Comparison of ENCODE assay signal across 14 cellular contexts in the genomic region with DNA sequence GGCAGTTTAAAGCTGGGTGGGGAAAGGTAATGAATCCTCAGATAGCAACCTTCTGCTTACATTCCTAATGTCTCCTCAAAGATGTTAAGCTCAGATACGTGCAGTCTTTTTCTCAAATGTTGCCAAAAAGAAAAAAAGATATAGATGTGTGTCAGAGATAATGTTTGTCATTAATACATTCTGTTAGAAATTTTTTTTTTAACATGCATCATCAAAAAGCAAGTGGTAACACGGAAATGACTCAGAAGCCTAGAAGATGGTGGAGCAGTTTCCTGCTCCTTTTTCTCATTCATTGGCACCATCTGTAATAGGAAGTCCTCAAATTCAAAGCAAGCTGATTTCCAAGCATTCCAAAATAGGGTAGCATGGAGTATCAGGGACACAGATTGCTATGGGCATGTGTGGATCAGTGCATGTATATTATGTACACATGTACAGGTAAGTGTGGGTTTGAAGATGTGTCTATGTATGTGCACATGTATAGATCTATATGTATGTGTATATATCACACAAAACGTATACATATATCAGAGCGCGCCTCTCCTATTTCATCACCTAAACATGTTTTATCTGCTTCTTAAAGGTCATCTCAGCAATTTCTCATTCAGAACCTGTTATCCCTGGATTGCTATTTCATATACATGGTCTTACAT.
DNase-seq lines count a peak whose midpoint lies in the region; ATAC-seq and TF ChIP-seq lines count a peak whose summit lies in the region.
"Had no signal": no experiment of that assay in that cellular context is flagged by ENCODE, and none has a peak within 500 bp of the region (broad histone marks: within the 10 kb centered on the region; RNA-seq: fewer than 3 reads in every experiment).

No MANE protein-coding gene starts in this region.

- H3K36me3 Mint-ChIP-seq in stimulated activated naive CD8-positive, alpha-beta T cell treated with anti-CD3 and anti-CD28 coated beads, Interleukin-15, Interleukin-2, amounts not matched to agents 100 ng/mL and 50 ng/mL, for 24 hours (ENCODE audit: low read depth) = peaks cover 73% of the 10 kb centered on the region
- H3K36me3 Mint-ChIP-seq in activated naive CD4-positive, alpha-beta T cell treated with anti-CD3 and anti-CD28 coated beads, Interleukin-2, amount 50 U/mL, for 72 hours = peaks cover 17 to 50% of the 10 kb centered on the region in 2 donors
- peaks cover 29 to 64% (median 48%) of the 10 kb centered on the region in 3 donors for H3K36me3 Mint-ChIP-seq in immature natural killer cell

- no peak for TF ChIP-seq CTCF in stomach (IDR thresholded peaks at IDR 0.05)

- H3K9me3 Mint-ChIP-seq in stimulated activated naive CD8-positive, alpha-beta T cell treated with anti-CD3 and anti-CD28 coated beads, Interleukin-15, Interleukin-2, amounts not matched to agents 100 ng/mL and 50 ng/mL, for 24 hours = no peaks in the 10 kb centered on the region
- H3K9me3 Mint-ChIP-seq in activated naive CD4-positive, alpha-beta T cell treated with anti-CD3 and anti-CD28 coated beads, Interleukin-2, amount 50 U/mL, for 72 hours = no peaks in the 10 kb centered on the region
- no peaks in the 10 kb centered on the region for H3K9me3 Mint-ChIP-seq in immature natural killer cell
- H3K9me3 Mint-ChIP-seq: CD14-positive monocyte, IgD-negative memory B cell had no signal

- peaks cover 18 to 81% (median 68%) of the 10 kb centered on the region in 4 donors for H3K36me3 ChIP-seq in stomach

- no peaks in the 10 kb centered on the region for H3K9me3 ChIP-seq in stomach

- H3K27ac ChIP-seq in stomach = peak overlapping the region in 1 of 5 donors; percentile 55

- no peak overlapping the region for H3K4me3 ChIP-seq in stomach

- H3K27me3 Mint-ChIP-seq in stimulated activated naive CD8-positive, alpha-beta T cell treated with anti-CD3 and anti-CD28 coated beads, Interleukin-15, Interleukin-2, amounts not matched to agents 100 ng/mL and 50 ng/mL, for 24 hours = no peaks in the 10 kb centered on the region
- H3K27me3 Mint-ChIP-seq in immature natural killer cell (ENCODE audit: low read depth in 3 of 3) = no peaks in the 10 kb centered on the region
- H3K27me3 Mint-ChIP-seq: IgD-negative memory B cell had no signal

- H3K27me3 ChIP-seq in stomach = no peaks in the 10 kb centered on the region

- intact Hi-C loops in stomach (cut with DNase I; ENCODE audit: low total_unique reads) = no loop called here

- TF ChIP-seq POLR2A in stomach (IDR thresholded peaks at IDR 0.05) = no peak

- DNase-seq in stimulated activated naive CD8-positive, alpha-beta T cell treated with anti-CD3 and anti-CD28 coated beads, Interleukin-15, Interleukin-2, amounts not matched to agents 100 U/mL and 50 U/mL, for 24 hours = no peak
- no peak for DNase-seq in activated naive CD4-positive, alpha-beta T cell treated with anti-CD3 and anti-CD28 coated beads, Interleukin-2, amount 50 U/mL, for 72 hours (ENCODE audit: low spot score in 2 of 2)
- DNase-seq in immature natural killer cell (no peak), globus pallidus (ENCODE audit: low spot score) (no peak), COLO829 (ENCODE audit: low spot score) (no peak), stomach (no peak)
- DNase-seq: cerebellar nuclear complex; head of caudate nucleus; NCI-H2227 treated with DMSO at 0.1 percent for 48 hours; stimulated activated CD4-positive, alpha-beta T cell treated with anti-CD3 and anti-CD28 coated beads, Interleukin-12 subunit alpha, Interleukin-12 subunit beta, amount 100 ng/mL, for 4 hours had no signal

- no peak for ATAC-seq in stimulated activated naive CD8-positive, alpha-beta T cell treated with anti-CD3 and anti-CD28 coated beads, Interleukin-15, Interleukin-2, amounts not matched to agents 100 U/mL and 50 U/mL, for 24 hours
- ATAC-seq in activated naive CD4-positive, alpha-beta T cell treated with anti-CD3 and anti-CD28 coated beads, Interleukin-2, amount 50 U/mL, for 72 hours = peak; percentile 46 to 69
- no peak for ATAC-seq in HG02623 (IDR thresholded peaks at IDR 0.05; ENCODE audit: unreplicated experiment)

- peak overlapping the region; percentile 2 for H3K4me3 Mint-ChIP-seq in stimulated activated naive CD8-positive, alpha-beta T cell treated with anti-CD3 and anti-CD28 coated beads, Interleukin-15, Interleukin-2, amounts not matched to agents 100 ng/mL and 50 ng/mL, for 24 hours
- no peak overlapping the region for H3K4me3 Mint-ChIP-seq in immature natural killer cell
- H3K4me3 Mint-ChIP-seq: CD14-positive monocyte, IgD-negative memory B cell had no signal

- TF ChIP-seq EP300 in stomach (IDR thresholded peaks at IDR 0.05) = no peak

- WGBS in stomach, 5 donors = 73 to 83% (median 79%) methylated on average over 5 of the region's 5 CpGs

- H3K4me1 ChIP-seq in stomach = peaks cover 0 to 39% (median 5%) of the 10 kb centered on the region in 4 donors

- peaks cover 26% of the 10 kb centered on the region for H3K4me1 Mint-ChIP-seq in stimulated activated naive CD8-positive, alpha-beta T cell treated with anti-CD3 and anti-CD28 coated beads, Interleukin-15, Interleukin-2, amounts not matched to agents 100 ng/mL and 50 ng/mL, for 24 hours (ENCODE audit: low read depth)
- H3K4me1 Mint-ChIP-seq in immature natural killer cell = peaks cover 10 to 26% of the 10 kb centered on the region in 2 donors

- peak overlapping the region; percentile 58 for H3K27ac Mint-ChIP-seq in stimulated activated naive CD8-positive, alpha-beta T cell treated with anti-CD3 and anti-CD28 coated beads, Interleukin-15, Interleukin-2, amounts not matched to agents 100 ng/mL and 50 ng/mL, for 24 hours
- peak overlapping the region in 1 of 2 donors; percentile 85 for H3K27ac Mint-ChIP-seq in activated naive CD4-positive, alpha-beta T cell treated with anti-CD3 and anti-CD28 coated beads, Interleukin-2, amount 50 U/mL, for 72 hours
- H3K27ac Mint-ChIP-seq in immature natural killer cell = peak overlapping the region; percentile 21 to 75 (median 58)
- H3K27ac Mint-ChIP-seq: CD14-positive monocyte had no signal

Comparison
In these comparisons a context has a peak if more than half of its experiments do, and no peak if none do; other contexts are left out.
1. ATAC-seq: peak in activated naive CD4-positive, alpha-beta T cell treated with anti-CD3 and anti-CD28 coated beads, Interleukin-2, amount 50 U/mL, for 72 hours (2 of 2); none in stimulated activated naive CD8-positive, alpha-beta T cell treated with anti-CD3 and anti-CD28 coated beads, Interleukin-15, Interleukin-2, amounts not matched to agents 100 U/mL and 50 U/mL, for 24 hours (single experiment) and HG02623 (single experiment).